Comparison of ENCODE assay signal across 8 cellular contexts in the genomic region with DNA sequence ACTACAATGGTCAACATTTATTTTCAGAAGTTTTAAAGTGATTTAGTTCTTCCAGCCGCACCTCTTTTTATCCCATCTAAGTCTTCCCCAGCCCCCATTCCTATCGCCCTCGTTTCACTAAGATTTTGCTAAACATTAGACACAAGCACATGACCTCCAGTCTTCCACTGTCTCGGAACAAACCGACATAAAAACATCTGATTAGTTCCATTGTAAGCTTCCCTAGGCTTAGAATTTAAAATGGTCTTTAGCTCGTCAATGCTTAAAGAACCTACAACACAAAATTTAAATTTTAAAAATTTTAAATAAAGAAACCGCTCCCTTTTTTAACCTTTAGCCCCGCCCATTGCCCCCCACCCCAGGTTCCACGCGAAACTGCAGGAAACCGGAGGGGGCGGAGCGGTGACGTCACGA. TPM values are rescaled to one million over a fixed set of nuclear protein-coding genes. Genes with fewer than 3 reads are reported as not detected.
A peak's percentile ranks its signal among the peaks of the same experiment; 100 is the strongest.
DNase-seq lines count a peak whose midpoint lies in the region; ATAC-seq and TF ChIP-seq lines count a peak whose summit lies in the region.

No MANE protein-coding gene starts in this region.

- no peaks in the 10 kb centered on the region for H3K27me3 ChIP-seq in CD4-positive, CD25-positive, alpha-beta regulatory T cell (ENCODE audit: control insufficient read depth, insufficient read depth, low read length)
- H3K27me3 ChIP-seq in parathyroid adenoma (ENCODE audit: control insufficient read depth, insufficient read depth, low read length), result no peaks in the 10 kb centered on the region

- peak overlapping the region; percentile 85 for H3K4me2 ChIP-seq in parathyroid adenoma (ENCODE audit: low read length)

- H3K9me3 Mint-ChIP-seq in CD4-positive, CD25-positive, alpha-beta regulatory T cell, result no peaks in the 10 kb centered on the region

- H3K4me3 ChIP-seq in CD4-positive, CD25-positive, alpha-beta regulatory T cell (ENCODE audit: low read depth, low read length), result peak overlapping the region; percentile 97
- peak overlapping the region; percentile 63 for H3K4me3 ChIP-seq in fibroblast of mammary gland (ENCODE audit: control insufficient read depth, low read depth, low read length)
- H3K4me3 ChIP-seq in parathyroid adenoma (ENCODE audit: low read depth, low read length), result peak overlapping the region; percentile 80

- H3K4me1 Mint-ChIP-seq in CD4-positive, CD25-positive, alpha-beta regulatory T cell, result peaks cover 20 to 31% (median 28%) of the 10 kb centered on the region in 4 donors

- DNase-seq in CD4-positive, CD25-positive, alpha-beta regulatory T cell, result peak in 1 of 3 donors; percentile 93
- peak; percentile 95 to 98 for DNase-seq in activated CD4-positive, alpha-beta T cell treated with anti-CD3 and anti-CD28 coated beads, Interleukin-2, amount 50 U/mL, for 24 hours (ENCODE audit: low read depth in 1 of 2, low spot score in 1 of 2)
- DNase-seq in fibroblast of mammary gland (ENCODE audit: low read depth), result no peak
- no peak for DNase-seq in activated CD4-positive, CD25-positive, alpha-beta regulatory T cell (lab: John Stamatoyannopoulos, UW)

- TF ChIP-seq CTCF in fibroblast of mammary gland (conservative IDR thresholded peaks at IDR 0.05; ENCODE audit: control insufficient read depth, insufficient read depth, low read depth, low read length), result no peak
- no peak for TF ChIP-seq CTCF in parathyroid adenoma (IDR thresholded peaks at IDR 0.05)

- peak in 1 of 2 donors; percentile 2 for ATAC-seq in CD4-positive, CD25-positive, alpha-beta regulatory T cell (ENCODE audit: low read depth in 2 of 2)
- ATAC-seq in GM21360 (IDR thresholded peaks at IDR 0.05; ENCODE audit: unreplicated experiment), result peak; percentile 4
- no peak for ATAC-seq in HG03342 (IDR thresholded peaks at IDR 0.05; ENCODE audit: unreplicated experiment)

- peaks cover 12% of the 10 kb centered on the region for H3K27me3 Mint-ChIP-seq in CD4-positive, CD25-positive, alpha-beta regulatory T cell

- H3K4me3 Mint-ChIP-seq in CD4-positive, CD25-positive, alpha-beta regulatory T cell, result peak overlapping the region; percentile 89 to 99 (median 95)

- peak overlapping the region; percentile 84 to 93 (median 89) for H3K27ac Mint-ChIP-seq in CD4-positive, CD25-positive, alpha-beta regulatory T cell

- H3K27ac ChIP-seq in CD4-positive, CD25-positive, alpha-beta regulatory T cell (ENCODE audit: insufficient read depth, low read length, poor library complexity, severe bottlenecking), result peak overlapping the region; percentile 95
- peak overlapping the region; percentile 91 for H3K27ac ChIP-seq in KOPT-K1 (ENCODE audit: low read depth, low read length, poor library complexity, severe bottlenecking)
- peak overlapping the region; percentile 98 for H3K27ac ChIP-seq in parathyroid adenoma

- H3K36me3 ChIP-seq in CD4-positive, CD25-positive, alpha-beta regulatory T cell (ENCODE audit: control insufficient read depth, insufficient read depth, low read length), result no peaks in the 10 kb centered on the region
- H3K36me3 ChIP-seq in KOPT-K1 (ENCODE audit: insufficient read depth, low read length), result 0 out of 2 replicates have a peak, but pooled peaks cover 2% of the 10 kb centered on the region
- no peaks in the 10 kb centered on the region for H3K36me3 ChIP-seq in parathyroid adenoma (ENCODE audit: control insufficient read depth, insufficient read depth, low read length)

- H3K9ac ChIP-seq in parathyroid adenoma, result peak overlapping the region; percentile 95

- no peaks in the 10 kb centered on the region for H3K36me3 Mint-ChIP-seq in CD4-positive, CD25-positive, alpha-beta regulatory T cell

- H2AFZ ChIP-seq in parathyroid adenoma, result peak overlapping the region; percentile 95

- peaks cover 22% of the 10 kb centered on the region for H3K79me2 ChIP-seq in parathyroid adenoma

- H3K4me1 ChIP-seq in CD4-positive, CD25-positive, alpha-beta regulatory T cell (ENCODE audit: control insufficient read depth, insufficient read depth, low read length, poor library complexity, severe bottlenecking), result peaks cover 29% of the 10 kb centered on the region
- H3K4me1 ChIP-seq in parathyroid adenoma, result peaks cover 3% of the 10 kb centered on the region

- no peaks in the 10 kb centered on the region for H3K9me3 ChIP-seq in CD4-positive, CD25-positive, alpha-beta regulatory T cell (ENCODE audit: control insufficient read depth in 2 of 2, low read length in 2 of 2)
- H3K9me3 ChIP-seq in KOPT-K1 (ENCODE audit: insufficient read depth, low read length, poor library complexity, severe bottlenecking) (no peaks in the 10 kb centered on the region), parathyroid adenoma (ENCODE audit: control insufficient read depth, low read length) (no peaks in the 10 kb centered on the region)

RNA-seq across cellular contexts. Expression of gene TSC22D2, which starts 0.3 kb away (rescaled TPM):
- 49.0 TPM for total RNA-seq in CD4-positive, CD25-positive, alpha-beta regulatory T cell
- 1 to 10 TPM; 4.9 to 6.8 (median 6.4) TPM for polyA plus RNA-seq in CD4-positive, CD25-positive, alpha-beta regulatory T cell

Comparison
In these comparisons a context has a peak if more than half of its experiments do, and no peak if none do; other contexts are left out.
1. DNase-seq: peak in activated CD4-positive, alpha-beta T cell treated with anti-CD3 and anti-CD28 coated beads, Interleukin-2, amount 50 U/mL, for 24 hours (2 of 2); none in fibroblast of mammary gland (single experiment) and activated CD4-positive, CD25-positive, alpha-beta regulatory T cell (0 of 4).
2. Peak in every context shown above with its lines, with median percentiles within 50 percentile points of each other: H3K27ac ChIP-seq and H3K4me3 ChIP-seq.